27 cellular contexts compared by ENCODE assay signal in the genomic region with DNA sequence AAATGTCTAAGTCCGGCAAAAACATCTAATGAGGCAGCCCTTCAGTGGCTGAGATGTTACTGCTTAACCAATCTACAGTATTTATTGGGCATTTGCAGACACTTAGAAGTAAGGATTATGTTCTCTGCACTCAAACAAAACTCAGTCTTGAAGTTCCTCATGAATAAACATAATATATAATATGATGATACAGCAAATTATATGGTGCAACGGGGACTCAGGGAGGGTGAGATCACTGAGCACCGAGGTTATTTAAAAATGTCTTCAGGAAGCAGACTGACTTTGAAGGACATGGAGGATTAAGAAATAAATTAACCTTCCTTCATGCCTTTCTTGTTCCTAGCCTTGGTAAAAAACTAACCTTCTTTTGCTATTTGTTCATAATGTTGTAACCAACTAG. TPM values are rescaled to one million over a fixed set of nuclear protein-coding genes. Genes with fewer than 3 reads are reported as not detected.
"Had no signal": no experiment of that assay in that cellular context is flagged by ENCODE, and none has a peak within 500 bp of the region (broad histone marks: within the 10 kb centered on the region; RNA-seq: fewer than 3 reads in every experiment).

No MANE protein-coding gene starts in this region.

- ATAC-seq: PC-3, SK-N-SH treated with all-trans-retinoic acid at 6 μM for 48 hours, T-helper 17 cell had no signal

- H3K4me2 ChIP-seq: KMS-11 had no signal

- H3K27ac ChIP-seq: HL-60, KMS-11, RWPE1 had no signal

- FAIRE-seq: HTR-8/SVneo had no signal

- H3K9ac ChIP-seq: KMS-11 had no signal

- DNase-seq: Kasumi-1, MM.1S, NCI-H1092, NCI-H1105 treated with DMSO at 0.1 percent for 48 hours, NCI-H1417 treated with DMSO at 0.1 percent for 48 hours, NCI-H146, NCI-H1694 treated with DMSO at 0.1 percent for 48 hours, NCI-H1930, NCI-H2081, NCI-H2107, NCI-H2227 treated with DMSO at 0.1 percent for 48 hours, NCI-H446, NCI-H510A, NCI-H524 treated with DMSO at 0.1 percent for 48 hours, NCI-H69, NCI-H774, PC-3, SHP77, T-helper 1 cell, T-helper 17 cell had no signal

RNA-seq across cellular contexts. Expression of a gene that starts 27.9 kb away (rescaled TPM):
- total RNA-seq: M059J, PC-3, SK-MEL-5 had no signal
